25 cellular contexts compared by ENCODE assay signal in genomic region chr10:97826892-97827291, GRCh38. TPM values are rescaled to one million over a fixed set of nuclear protein-coding genes. Genes with fewer than 3 reads are reported as not detected.
"Had no signal": no experiment of that assay in that cellular context is flagged by ENCODE, and none has a peak within 500 bp of the region (broad histone marks: within the 10 kb centered on the region; RNA-seq: fewer than 3 reads in every experiment).

No MANE protein-coding gene starts in this region.

- H3K36me3 ChIP-seq: neural progenitor cell, ovary, right lobe of liver, sigmoid colon, stomach, thoracic aorta, thyroid gland, tibial nerve, upper lobe of left lung, vagina had no signal

- H3K27ac ChIP-seq: neural progenitor cell, ovary, parathyroid adenoma, psoas muscle, right lobe of liver, sigmoid colon, stomach, thoracic aorta, thyroid gland, tibial nerve, upper lobe of left lung, vagina had no signal

- FAIRE-seq: small intestine, urothelium cell line had no signal

- H3K27me3 ChIP-seq: neural progenitor cell, ovary, right lobe of liver, thyroid gland, tibial nerve, upper lobe of left lung, vagina had no signal

- ATAC-seq: psoas muscle; right cardiac atrium; right lobe of liver; stimulated activated effector memory CD8-positive, alpha-beta T cell treated with anti-CD3 and anti-CD28 coated beads, Interleukin-12 subunit alpha, Interleukin-12 subunit beta, amount 100 ng/mL, for 72 hours; stimulated activated naive B cell treated with anti-CD40 and anti-IgM and Interleukin-4, amounts not matched to agents 10 μg/mL and 1 μg/mL and 100 μg/mL, for 72 hours had no signal

- H3K9me3 ChIP-seq: ovary, psoas muscle, right lobe of liver, sigmoid colon, stomach, thoracic aorta, thyroid gland, tibial nerve, upper lobe of left lung, vagina had no signal

- H3K4me1 ChIP-seq: parathyroid adenoma, right lobe of liver, sigmoid colon, stomach had no signal

- H3K4me3 ChIP-seq: neural progenitor cell, ovary, psoas muscle, right lobe of liver, sigmoid colon, stomach, thoracic aorta, thyroid gland, tibial nerve, upper lobe of left lung, vagina had no signal

- DNase-seq: occipital lobe; ovary; psoas muscle; right cardiac atrium; right lobe of liver; sigmoid colon; small intestine; stimulated activated CD4-positive, alpha-beta T cell treated with anti-CD3 and anti-CD28 coated beads, Interleukin-15, amount 100 ng/mL, for 24 hours; stimulated activated CD4-positive, alpha-beta T cell treated with anti-CD3 and anti-CD28 coated beads, Interleukin-2, amount 100 ng/mL, for 24 hours; stimulated activated CD4-positive, alpha-beta T cell treated with anti-CD3 and anti-CD28 coated beads, Interleukin-2, amount 100 ng/mL, for 48 hours; stimulated activated CD4-positive, alpha-beta T cell treated with anti-CD3 and anti-CD28 coated beads, Interleukin-4, amount 100 ng/mL, for 24 hours; stimulated activated naive B cell treated with anti-CD40 and anti-IgM and Interleukin-4, amounts not matched to agents 10 μg/mL and 1 μg/mL and 100 μg/mL, for 72 hours; stimulated activated naive CD4-positive, alpha-beta T cell treated with Interleukin-2 at 50 U/mL for 16 hours; stomach; thyroid gland; upper lobe of left lung had no signal

RNA-seq across cellular contexts. Expression of gene GOLGA7B, which starts 22.8 kb away (rescaled TPM):
- total RNA-seq: skeletal muscle tissue had no signal

RNA-seq across cellular contexts. Expression of gene SFRP5, which starts 55.1 kb away (rescaled TPM):
- total RNA-seq: osteoblast had no signal
